Comparison of ENCODE assay signal across 8 cellular contexts in the genomic region with DNA sequence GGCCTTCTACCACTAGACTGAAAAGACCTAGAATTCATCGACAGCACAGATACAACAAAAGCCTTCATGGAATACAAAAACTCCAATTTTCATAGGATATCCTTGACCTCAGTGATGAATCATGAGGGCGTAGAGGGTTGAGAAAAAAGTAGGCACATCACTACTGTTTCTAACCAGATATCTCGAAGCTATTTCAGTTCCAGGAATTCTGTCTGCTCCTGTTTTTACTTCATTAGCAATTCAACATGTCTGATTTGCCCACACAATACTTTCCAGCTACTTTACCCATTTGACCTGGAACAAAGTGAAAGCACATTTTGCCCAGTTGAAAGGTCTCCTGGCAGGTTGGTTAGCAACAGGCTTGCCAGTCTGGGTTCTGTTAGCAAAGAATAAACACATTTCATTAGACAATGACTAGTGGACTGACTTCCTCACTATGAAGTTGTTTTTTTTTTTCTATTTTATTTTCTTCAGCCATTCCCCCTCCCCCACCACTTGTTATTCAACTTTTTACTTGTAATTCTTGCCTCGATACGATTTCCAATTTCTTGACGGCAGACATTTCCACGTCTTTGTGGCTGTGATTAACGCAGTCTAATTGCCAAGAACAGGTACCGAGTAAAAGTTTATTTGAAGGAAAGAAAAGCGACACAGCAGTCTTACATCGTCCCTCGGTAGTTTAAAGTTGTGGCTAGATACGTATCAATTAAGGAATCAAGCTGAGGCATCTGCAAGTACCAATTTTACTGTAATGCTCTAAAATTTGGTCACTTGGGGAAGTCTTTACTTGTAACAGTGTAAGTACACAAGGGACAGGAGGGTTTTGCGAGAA. TPM values are rescaled to one million over a fixed set of nuclear protein-coding genes. Genes with fewer than 3 reads are reported as not detected.
DNase-seq lines count a peak whose midpoint lies in the region; ATAC-seq and FAIRE-seq lines count a peak whose summit lies in the region.

No MANE protein-coding gene starts in this region.

- peak overlapping the region; percentile 79 to 94 for H3K4me3 ChIP-seq in mucosa of rectum (ENCODE audit: low read length in 2 of 2)

- H3K27me3 ChIP-seq in mucosa of rectum (ENCODE audit: control insufficient read depth in 2 of 2, insufficient read depth in 2 of 2, low read length in 2 of 2) = no peaks in the 10 kb centered on the region

- no peaks in the 10 kb centered on the region for H3K9me3 ChIP-seq in mucosa of rectum (ENCODE audit: control insufficient read depth in 2 of 2, low read length in 2 of 2)

- intact Hi-C loops in dendritic cell treated with granulocyte-macrophage colony-stimulating factor and Interleukin-4, amounts not matched to agents 40 ng/mL and 50 ng/mL, for 4 days (cut with micrococcal nuclease) = loop anchor here (5.0 kb wide), 3 partner anchors 195 to 335 kb away; partner anchors contain the start of gene AKT3

- H3K4me1 Mint-ChIP-seq in activated CD4-positive, alpha-beta T cell treated with anti-CD3 and anti-CD28 coated beads, Interleukin-2, amount 10 ng/mL, durations not matched to agents 7 days and 5 days = peaks cover 13% of the 10 kb centered on the region
- peaks cover 17% of the 10 kb centered on the region for H3K4me1 Mint-ChIP-seq in dendritic cell treated with granulocyte-macrophage colony-stimulating factor and Interleukin-4, amounts not matched to agents 40 ng/mL and 50 ng/mL, for 4 days (ENCODE audit: low read depth)

- no peaks in the 10 kb centered on the region for H3K36me3 ChIP-seq in mucosa of rectum (ENCODE audit: control insufficient read depth in 2 of 2, insufficient read depth in 2 of 2, low read length in 2 of 2)

- H3K9ac ChIP-seq in mucosa of rectum (ENCODE audit: low read depth in 1 of 2, low read length in 2 of 2) = peak overlapping the region; percentile 87 to 91

- H3K9me3 Mint-ChIP-seq in activated CD4-positive, alpha-beta T cell treated with anti-CD3 and anti-CD28 coated beads, Interleukin-2, amount 10 ng/mL, durations not matched to agents 7 days and 5 days = no peaks in the 10 kb centered on the region
- no peaks in the 10 kb centered on the region for H3K9me3 Mint-ChIP-seq in dendritic cell treated with granulocyte-macrophage colony-stimulating factor and Interleukin-4, amounts not matched to agents 40 ng/mL and 50 ng/mL, for 4 days

- ATAC-seq in HG03378 (IDR thresholded peaks at IDR 0.05; ENCODE audit: unreplicated experiment) (no peak), GM19397 (IDR thresholded peaks at IDR 0.05; ENCODE audit: unreplicated experiment) (no peak)

- peaks cover 13 to 23% of the 10 kb centered on the region in 2 donors for H3K4me1 ChIP-seq in mucosa of rectum (ENCODE audit: control insufficient read depth in 2 of 2, insufficient read depth in 2 of 2, low read length in 2 of 2)

- POLR2A ChIA-PET in activated CD4-positive, alpha-beta T cell treated with anti-CD3 and anti-CD28 coated beads, Interleukin-2, amount 10 ng/mL, durations not matched to agents 7 days and 5 days (lab: Charles Lee) = no interaction called here

- peaks cover 3% of the 10 kb centered on the region for H3K36me3 Mint-ChIP-seq in activated CD4-positive, alpha-beta T cell treated with anti-CD3 and anti-CD28 coated beads, Interleukin-2, amount 10 ng/mL, durations not matched to agents 7 days and 5 days (ENCODE audit: low read depth)
- peaks cover 15% of the 10 kb centered on the region for H3K36me3 Mint-ChIP-seq in dendritic cell treated with granulocyte-macrophage colony-stimulating factor and Interleukin-4, amounts not matched to agents 40 ng/mL and 50 ng/mL, for 4 days (ENCODE audit: low read depth)

- peak; percentile 4 for FAIRE-seq in RCC 7860 (lab: Jason Lieb, UNC)

- H3K27me3 Mint-ChIP-seq in activated CD4-positive, alpha-beta T cell treated with anti-CD3 and anti-CD28 coated beads, Interleukin-2, amount 10 ng/mL, durations not matched to agents 7 days and 5 days = peaks cover 21% of the 10 kb centered on the region
- H3K27me3 Mint-ChIP-seq in dendritic cell treated with granulocyte-macrophage colony-stimulating factor and Interleukin-4, amounts not matched to agents 40 ng/mL and 50 ng/mL, for 4 days = peaks cover 1% of the 10 kb centered on the region

- CTCF ChIA-PET in activated CD4-positive, alpha-beta T cell treated with anti-CD3 and anti-CD28 coated beads, Interleukin-2, amount 10 ng/mL, durations not matched to agents 7 days and 5 days (lab: Charles Lee) = interaction anchor here (0.7 to 1.5 kb wide), 2 partner anchors 13 to 414 kb away, joined by 4 to 7 read pairs; no protein-coding TSS in a partner anchor

- DNase-seq in activated CD4-positive, alpha-beta T cell treated with anti-CD3 and anti-CD28 coated beads, Interleukin-2, amount 10 ng/mL, durations not matched to agents 7 days and 5 days = peak; percentile 22
- DNase-seq in activated CD4-positive, alpha-beta T cell treated with anti-CD3 and anti-CD28 coated beads, Interleukin-2, amount 50 U/mL, for 48 hours = no peak
- DNase-seq in RCC 7860 (ENCODE audit: low spot score) (no peak), COR-L47 (lab: John Stamatoyannopoulos, UW) (no peak)

- H3K4me3 Mint-ChIP-seq in activated CD4-positive, alpha-beta T cell treated with anti-CD3 and anti-CD28 coated beads, Interleukin-2, amount 10 ng/mL, durations not matched to agents 7 days and 5 days = peak overlapping the region; percentile 85
- peak overlapping the region; percentile 98 for H3K4me3 Mint-ChIP-seq in dendritic cell treated with granulocyte-macrophage colony-stimulating factor and Interleukin-4, amounts not matched to agents 40 ng/mL and 50 ng/mL, for 4 days

- H3K27ac ChIP-seq in mucosa of rectum (ENCODE audit: low read depth in 2 of 2, low read length in 2 of 2) = peak overlapping the region; percentile 95 to 99

- H3K27ac Mint-ChIP-seq in activated CD4-positive, alpha-beta T cell treated with anti-CD3 and anti-CD28 coated beads, Interleukin-2, amount 10 ng/mL, durations not matched to agents 7 days and 5 days = peak overlapping the region; percentile 99
- H3K27ac Mint-ChIP-seq in dendritic cell treated with granulocyte-macrophage colony-stimulating factor and Interleukin-4, amounts not matched to agents 40 ng/mL and 50 ng/mL, for 4 days = peak overlapping the region; percentile 99

RNA-seq across cellular contexts. Expression of gene ZBTB18, which starts 4.0 kb away (rescaled TPM):
- 10 to 100 TPM; 18.4 to 19.6 TPM for total RNA-seq in activated CD4-positive, alpha-beta T cell treated with anti-CD3 and anti-CD28 coated beads, Interleukin-2, amount 10 ng/mL, durations not matched to agents 7 days and 5 days
